In the genomic region with DNA sequence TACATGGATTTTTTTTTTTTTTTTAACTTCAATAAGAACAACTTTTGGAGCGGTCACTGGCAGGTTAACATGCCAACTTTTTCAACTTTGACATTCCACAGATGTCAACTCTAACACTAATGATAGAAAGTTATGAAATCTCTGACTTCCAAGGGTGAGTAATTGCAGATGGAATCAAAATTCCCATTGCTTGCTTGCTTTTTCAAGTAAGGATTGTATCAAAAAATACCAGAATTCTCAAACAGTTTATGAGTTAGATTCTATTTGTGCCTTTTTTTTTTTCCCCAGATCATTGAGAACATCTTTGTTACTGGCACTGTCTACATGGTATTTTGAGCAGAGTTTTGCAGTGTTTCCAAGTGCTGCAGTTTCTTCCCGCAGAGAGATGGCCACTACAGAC, we compare ENCODE assay signal across 24 cellular contexts. TPM values are rescaled to one million over a fixed set of nuclear protein-coding genes. Genes with fewer than 3 reads are reported as not detected.
A peak's percentile ranks its signal among the peaks of the same experiment; 100 is the strongest.
DNase-seq lines count a peak whose midpoint lies in the region; ATAC-seq and TF ChIP-seq lines count a peak whose summit lies in the region.
"Had no signal": no experiment of that assay in that cellular context is flagged by ENCODE, and none has a peak within 500 bp of the region (broad histone marks: within the 10 kb centered on the region; RNA-seq: fewer than 3 reads in every experiment).

No MANE protein-coding gene starts in this region.

- no peak overlapping the region for H3K4me3 ChIP-seq in BJ (ENCODE audit: low read depth, low read length)
- H3K4me3 ChIP-seq in osteoblast (ENCODE audit: insufficient read depth, low read length), result peak overlapping the region; percentile 25
- H3K4me3 ChIP-seq: dorsolateral prefrontal cortex, heart right ventricle, upper lobe of right lung had no signal

- H3K9me3 Mint-ChIP-seq in progenitor cell of endocrine pancreas (ENCODE audit: low read depth), result no peaks in the 10 kb centered on the region
- H3K9me3 Mint-ChIP-seq: activated CD8-positive, alpha-beta T cell treated with anti-CD3 and anti-CD28 coated beads for 36 hours; activated naive CD4-positive, alpha-beta T cell treated with anti-CD3 and anti-CD28 coated beads, Interleukin-2, amount 50 U/mL, for 72 hours; memory B cell; stimulated activated naive CD8-positive, alpha-beta T cell treated with anti-CD3 and anti-CD28 coated beads, Interleukin-15, Interleukin-2, amounts not matched to agents 100 ng/mL and 50 ng/mL, for 24 hours; T-helper 1 cell treated with Interleukin-12 subunit alpha and Interleukin-12 subunit beta and Interleukin-4 antibody, amounts not matched to agents 30 μg/mL and 1 μg/mL, for 36 hours had no signal

- no peaks in the 10 kb centered on the region for H3K27me3 Mint-ChIP-seq in progenitor cell of endocrine pancreas
- H3K27me3 Mint-ChIP-seq: stimulated activated naive CD8-positive, alpha-beta T cell treated with anti-CD3 and anti-CD28 coated beads, Interleukin-15, Interleukin-2, amounts not matched to agents 100 ng/mL and 50 ng/mL, for 24 hours had no signal

- no peak overlapping the region for H3K4me3 Mint-ChIP-seq in progenitor cell of endocrine pancreas (ENCODE audit: low read depth)
- H3K4me3 Mint-ChIP-seq: activated CD8-positive, alpha-beta T cell treated with anti-CD3 and anti-CD28 coated beads for 36 hours; B cell; memory B cell; nephron; stimulated activated naive CD8-positive, alpha-beta T cell treated with anti-CD3 and anti-CD28 coated beads, Interleukin-15, Interleukin-2, amounts not matched to agents 100 ng/mL and 50 ng/mL, for 24 hours; T-helper 1 cell treated with Interleukin-12 subunit alpha and Interleukin-12 subunit beta and Interleukin-4 antibody, amounts not matched to agents 30 μg/mL and 1 μg/mL, for 36 hours had no signal

- H3K27ac ChIP-seq in osteoblast (ENCODE audit: low read depth, low read length), result peak overlapping the region; percentile 23
- H3K27ac ChIP-seq: dorsolateral prefrontal cortex, heart right ventricle, KMS-11, upper lobe of right lung had no signal

- no peaks in the 10 kb centered on the region for H3K36me3 Mint-ChIP-seq in progenitor cell of endocrine pancreas (ENCODE audit: insufficient read depth)
- H3K36me3 Mint-ChIP-seq: activated naive CD4-positive, alpha-beta T cell treated with anti-CD3 and anti-CD28 coated beads, Interleukin-2, amount 50 U/mL, for 72 hours had no signal

- CTCF ChIA-PET in BJ (lab: Yijun Ruan, JAX), result interaction anchor here (1.1 kb wide), 1 partner anchor 44 kb away, joined by 3 read pairs; no protein-coding TSS in a partner anchor

- POLR2A ChIA-PET in BJ (lab: Charles Lee), result interaction anchor here (0.9 kb wide), 1 partner anchor 13 kb away, joined by 5 read pairs; no protein-coding TSS in a partner anchor

- peak; percentile 26 for DNase-seq in BJ (ENCODE audit: low read depth)
- DNase-seq in NCI-H226, result peak; percentile 26
- peak; percentile 90 for DNase-seq in fibroblast of peridontal ligament (ENCODE audit: extremely low read depth)
- peak; percentile 75 for DNase-seq in osteoblast (ENCODE audit: insufficient read length, low spot score, missing footprints)
- no peak for DNase-seq in NCI-H345 (lab: John Stamatoyannopoulos, UW)
- no peak for DNase-seq in progenitor cell of endocrine pancreas (ENCODE audit: low spot score, unreplicated experiment)
- DNase-seq: activated CD8-positive, alpha-beta T cell treated with anti-CD3 and anti-CD28 coated beads for 36 hours; dorsolateral prefrontal cortex; GDM1; heart right ventricle; islet precursor cell; NCI-H1105; OCI-M1; SIG-M5; upper lobe of right lung had no signal

- no peaks in the 10 kb centered on the region for H3K36me3 ChIP-seq in BJ (ENCODE audit: control insufficient read depth, insufficient read depth, low read length)
- no peaks in the 10 kb centered on the region for H3K36me3 ChIP-seq in osteoblast (ENCODE audit: insufficient read depth, low read length)
- H3K36me3 ChIP-seq: heart right ventricle, upper lobe of right lung had no signal

- H3K27ac Mint-ChIP-seq in progenitor cell of endocrine pancreas, result no peak overlapping the region
- H3K27ac Mint-ChIP-seq: activated CD8-positive, alpha-beta T cell treated with anti-CD3 and anti-CD28 coated beads for 36 hours; activated naive CD4-positive, alpha-beta T cell treated with anti-CD3 and anti-CD28 coated beads, Interleukin-2, amount 50 U/mL, for 72 hours; B cell; memory B cell; nephron; stimulated activated naive CD8-positive, alpha-beta T cell treated with anti-CD3 and anti-CD28 coated beads, Interleukin-15, Interleukin-2, amounts not matched to agents 100 ng/mL and 50 ng/mL, for 24 hours; T-helper 1 cell treated with Interleukin-12 subunit alpha and Interleukin-12 subunit beta and Interleukin-4 antibody, amounts not matched to agents 30 μg/mL and 1 μg/mL, for 36 hours had no signal

- TF ChIP-seq CTCF in BJ (IDR thresholded peaks at IDR 0.05; ENCODE audit: insufficient read depth, low read depth, low read length), result no peak
- no peak for TF ChIP-seq CTCF in osteoblast (IDR thresholded peaks at IDR 0.05; ENCODE audit: extremely low read depth, low read depth, low read length)
- no peak for TF ChIP-seq CTCF in progenitor cell of endocrine pancreas (IDR thresholded peaks at IDR 0.05; ENCODE audit: unreplicated experiment)

- H3K27me3 ChIP-seq in BJ (ENCODE audit: control insufficient read depth, insufficient read depth, low read length) (no peaks in the 10 kb centered on the region), osteoblast (ENCODE audit: insufficient read depth, low read length) (no peaks in the 10 kb centered on the region)
- H3K27me3 ChIP-seq: heart right ventricle, upper lobe of right lung had no signal

- no peaks in the 10 kb centered on the region for H4K20me1 ChIP-seq in osteoblast (ENCODE audit: insufficient read depth, low read length)

- peak overlapping the region; percentile 60 for H3K4me2 ChIP-seq in osteoblast (ENCODE audit: insufficient read depth, low read length)
- H3K4me2 ChIP-seq: KMS-11 had no signal

- no peaks in the 10 kb centered on the region for H3K9me3 ChIP-seq in osteoblast (ENCODE audit: low read depth, low read length)
- H3K9me3 ChIP-seq: upper lobe of right lung had no signal

- peaks cover 25% of the 10 kb centered on the region for H3K4me1 ChIP-seq in osteoblast (ENCODE audit: insufficient read depth, low read length)
- H3K4me1 ChIP-seq: heart right ventricle had no signal

- H3K79me2 ChIP-seq in osteoblast (ENCODE audit: insufficient read depth, low read length), result no peaks in the 10 kb centered on the region

- H2AFZ ChIP-seq in osteoblast (ENCODE audit: low read length), result no peak overlapping the region

- H3K4me1 Mint-ChIP-seq in progenitor cell of endocrine pancreas (ENCODE audit: low read depth), result no peaks in the 10 kb centered on the region
- H3K4me1 Mint-ChIP-seq: B cell, memory B cell had no signal

- ATAC-seq in HG02642 (IDR thresholded peaks at IDR 0.05; ENCODE audit: poor library complexity, unreplicated experiment), result no peak
- ATAC-seq in HG02840 (IDR thresholded peaks at IDR 0.05; ENCODE audit: low FRiP score, unreplicated experiment), result no peak
- ATAC-seq: activated CD8-positive, alpha-beta T cell treated with anti-CD3 and anti-CD28 coated beads for 36 hours; activated naive CD4-positive, alpha-beta T cell treated with anti-CD3 and anti-CD28 coated beads, Interleukin-2, amount 50 U/mL, for 72 hours; upper lobe of right lung had no signal

RNA-seq across cellular contexts. Expression of gene OTUD4, which starts 50.3 kb away (rescaled TPM):
- 13.3 and 21.4 TPM in 2 replicates for polyA plus RNA-seq in BJ (2011; rRNA removed)
- polyA minus RNA-seq in BJ (2011; rRNA and poly(A)+ RNA removed), result 17.0 and 17.4 TPM in 2 replicates
- total RNA-seq in osteoblast, result 22.8 and 30.6 TPM in 2 replicates
- total RNA-seq in progenitor cell of endocrine pancreas, result 40.8 and 41.8 TPM in 2 replicates

Comparison
In these comparisons a context has a peak if more than half of its experiments do, and no peak if none do; other contexts are left out.
1. DNase-seq: peak in BJ (single experiment), NCI-H226 (single experiment), fibroblast of peridontal ligament (single experiment) and osteoblast (single experiment); none in NCI-H345 (single experiment) and progenitor cell of endocrine pancreas (single experiment).